1 cellular context compared by ENCODE assay signal in genomic region chr19:48249502-48250014, GRCh38.
TF ChIP-seq lines count a peak whose summit lies in the region.

No MANE protein-coding gene starts in this region.

TF ChIP-seq in GM12878, 131 proteins besides CTCF, POLR2A, EP300 and RAD21 (continues in another document):
- TF ChIP-seq MEF2A (IDR thresholded peaks at IDR 0.05; ENCODE audit: insufficient read depth, low read depth, low read length) (no peak), GATAD2B (conservative IDR thresholded peaks at IDR 0.05; ENCODE audit: low read depth) (peak; percentile 60), STAT1 (conservative IDR thresholded peaks at IDR 0.05) (no peak), ZSCAN29 (IDR thresholded peaks at IDR 0.05) (no peak), EED (IDR thresholded peaks at IDR 0.05; ENCODE audit: low read depth) (peak; percentile 89; the same call in 1 of the 2 replicates), FOXM1 (IDR thresholded peaks at IDR 0.05; ENCODE audit: low read depth, low read length) (0 out of 2 replicates have a peak, but pooled peaks have one; percentile 50), SREBF1 (IDR thresholded peaks at IDR 0.05; ENCODE audit: low read length) (no peak), NFXL1 (IDR thresholded peaks at IDR 0.05; ENCODE audit: borderline replicate concordance) (no peak), STAT3 (IDR thresholded peaks at IDR 0.05; ENCODE audit: low read depth, low read length) (no peak), HCFC1 (IDR thresholded peaks at IDR 0.05; ENCODE audit: low read length) (peak; percentile 49), CEBPB (IDR thresholded peaks at IDR 0.05; ENCODE audit: borderline replicate concordance in 1 of 2, low read depth in 2 of 2, low read length in 2 of 2) (no peak), KAT2A (conservative IDR thresholded peaks at IDR 0.05; ENCODE audit: control insufficient read depth, low read depth, low read length) (no peak), TAF1 (IDR thresholded peaks at IDR 0.05; ENCODE audit: borderline replicate concordance, low read depth, low read length) (peak; percentile 88), NFYA (IDR thresholded peaks at IDR 0.05; ENCODE audit: borderline replicate concordance, low read depth, low read length) (no peak), ASH2L (IDR thresholded peaks at IDR 0.05; ENCODE audit: borderline replicate concordance, low read depth) (no peak; the same call in 1 of the 2 replicates), BACH1 (IDR thresholded peaks at IDR 0.05; ENCODE audit: borderline replicate concordance) (0 out of 2 replicates have a peak, but pooled peaks have one; percentile 17), POLR2AphosphoS2 (IDR thresholded peaks at IDR 0.05; ENCODE audit: low read depth, low read length) (no peak), RCOR1 (conservative IDR thresholded peaks at IDR 0.05; ENCODE audit: low read depth, low read length) (no peak), JUND (IDR thresholded peaks at IDR 0.05; ENCODE audit: low read depth, low read length) (no peak), EGR1 (IDR thresholded peaks at IDR 0.05; ENCODE audit: borderline replicate concordance in 1 of 2, low read depth in 2 of 2, low read length in 2 of 2) (peak in 1 of 2 experiments; percentile 77; a peak in 2 of 3 replicates), PAX8 (IDR thresholded peaks at IDR 0.05) (0 out of 2 replicates have a peak, but pooled peaks have one; percentile 85), BRCA1 (IDR thresholded peaks at IDR 0.05; ENCODE audit: low read depth, low read length) (no peak), RELB (IDR thresholded peaks at IDR 0.05; ENCODE audit: low read depth) (peak; percentile 83), WRNIP1 (IDR thresholded peaks at IDR 0.05; ENCODE audit: borderline replicate concordance, low read depth, low read length) (0 out of 2 replicates have a peak, but pooled peaks have one; percentile 68), SMAD5 (IDR thresholded peaks at IDR 0.05; ENCODE audit: low read depth) (peak; percentile 65), FOS (IDR thresholded peaks at IDR 0.05; ENCODE audit: borderline replicate concordance, extremely low read depth, insufficient read length) (no peak), NR2F1 (conservative IDR thresholded peaks at IDR 0.05) (no peak), MTA2 (IDR thresholded peaks at IDR 0.05; ENCODE audit: low read depth) (no peak), ZNF274 (IDR thresholded peaks at IDR 0.05; ENCODE audit: insufficient read depth, insufficient read length) (no peak), KLF5 (IDR thresholded peaks at IDR 0.05; ENCODE audit: partially characterized antibody) (no peak), LARP7 (IDR thresholded peaks at IDR 0.05) (peak; percentile 36; the same call in 1 of the 2 replicates), MLLT1 (IDR thresholded peaks at IDR 0.05) (peak; percentile 61; the same call in 1 of the 2 replicates), ZBTB40 (IDR thresholded peaks at IDR 0.05; ENCODE audit: borderline replicate concordance) (peak; percentile 94), CBFB (IDR thresholded peaks at IDR 0.05; ENCODE audit: low read depth) (peak; percentile 47), PAX5 (IDR thresholded peaks at IDR 0.05; ENCODE audit: borderline replicate concordance, low read depth, low read length) (no peak)
- TF ChIP-seq, protein P1, sequence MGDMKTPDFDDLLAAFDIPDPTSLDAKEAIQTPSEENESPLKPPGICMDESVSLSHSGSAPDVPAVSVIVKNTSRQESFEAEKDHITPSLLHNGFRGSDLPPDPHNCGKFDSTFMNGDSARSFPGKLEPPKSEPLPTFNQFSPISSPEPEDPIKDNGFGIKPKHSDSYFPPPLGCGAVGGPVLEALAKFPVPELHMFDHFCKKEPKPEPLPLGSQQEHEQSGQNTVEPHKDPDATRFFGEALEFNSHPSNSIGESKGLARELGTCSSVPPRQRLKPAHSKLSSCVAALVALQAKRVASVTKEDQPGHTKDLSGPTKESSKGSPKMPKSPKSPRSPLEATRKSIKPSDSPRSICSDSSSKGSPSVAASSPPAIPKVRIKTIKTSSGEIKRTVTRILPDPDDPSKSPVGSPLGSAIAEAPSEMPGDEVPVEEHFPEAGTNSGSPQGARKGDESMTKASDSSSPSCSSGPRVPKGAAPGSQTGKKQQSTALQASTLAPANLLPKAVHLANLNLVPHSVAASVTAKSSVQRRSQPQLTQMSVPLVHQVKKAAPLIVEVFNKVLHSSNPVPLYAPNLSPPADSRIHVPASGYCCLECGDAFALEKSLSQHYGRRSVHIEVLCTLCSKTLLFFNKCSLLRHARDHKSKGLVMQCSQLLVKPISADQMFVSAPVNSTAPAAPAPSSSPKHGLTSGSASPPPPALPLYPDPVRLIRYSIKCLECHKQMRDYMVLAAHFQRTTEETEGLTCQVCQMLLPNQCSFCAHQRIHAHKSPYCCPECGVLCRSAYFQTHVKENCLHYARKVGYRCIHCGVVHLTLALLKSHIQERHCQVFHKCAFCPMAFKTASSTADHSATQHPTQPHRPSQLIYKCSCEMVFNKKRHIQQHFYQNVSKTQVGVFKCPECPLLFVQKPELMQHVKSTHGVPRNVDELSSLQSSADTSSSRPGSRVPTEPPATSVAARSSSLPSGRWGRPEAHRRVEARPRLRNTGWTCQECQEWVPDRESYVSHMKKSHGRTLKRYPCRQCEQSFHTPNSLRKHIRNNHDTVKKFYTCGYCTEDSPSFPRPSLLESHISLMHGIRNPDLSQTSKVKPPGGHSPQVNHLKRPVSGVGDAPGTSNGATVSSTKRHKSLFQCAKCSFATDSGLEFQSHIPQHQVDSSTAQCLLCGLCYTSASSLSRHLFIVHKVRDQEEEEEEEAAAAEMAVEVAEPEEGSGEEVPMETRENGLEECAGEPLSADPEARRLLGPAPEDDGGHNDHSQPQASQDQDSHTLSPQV (IDR thresholded peaks at IDR 0.05), result no peak
- TF ChIP-seq, protein P2, sequence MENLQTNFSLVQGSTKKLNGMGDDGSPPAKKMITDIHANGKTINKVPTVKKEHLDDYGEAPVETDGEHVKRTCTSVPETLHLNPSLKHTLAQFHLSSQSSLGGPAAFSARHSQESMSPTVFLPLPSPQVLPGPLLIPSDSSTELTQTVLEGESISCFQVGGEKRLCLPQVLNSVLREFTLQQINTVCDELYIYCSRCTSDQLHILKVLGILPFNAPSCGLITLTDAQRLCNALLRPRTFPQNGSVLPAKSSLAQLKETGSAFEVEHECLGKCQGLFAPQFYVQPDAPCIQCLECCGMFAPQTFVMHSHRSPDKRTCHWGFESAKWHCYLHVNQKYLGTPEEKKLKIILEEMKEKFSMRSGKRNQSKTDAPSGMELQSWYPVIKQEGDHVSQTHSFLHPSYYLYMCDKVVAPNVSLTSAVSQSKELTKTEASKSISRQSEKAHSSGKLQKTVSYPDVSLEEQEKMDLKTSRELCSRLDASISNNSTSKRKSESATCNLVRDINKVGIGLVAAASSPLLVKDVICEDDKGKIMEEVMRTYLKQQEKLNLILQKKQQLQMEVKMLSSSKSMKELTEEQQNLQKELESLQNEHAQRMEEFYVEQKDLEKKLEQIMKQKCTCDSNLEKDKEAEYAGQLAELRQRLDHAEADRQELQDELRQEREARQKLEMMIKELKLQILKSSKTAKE (IDR thresholded peaks at IDR 0.05; ENCODE audit: low read depth, poor library complexity, severe bottlenecking), result peak; percentile 49
- TF ChIP-seq, protein P3, sequence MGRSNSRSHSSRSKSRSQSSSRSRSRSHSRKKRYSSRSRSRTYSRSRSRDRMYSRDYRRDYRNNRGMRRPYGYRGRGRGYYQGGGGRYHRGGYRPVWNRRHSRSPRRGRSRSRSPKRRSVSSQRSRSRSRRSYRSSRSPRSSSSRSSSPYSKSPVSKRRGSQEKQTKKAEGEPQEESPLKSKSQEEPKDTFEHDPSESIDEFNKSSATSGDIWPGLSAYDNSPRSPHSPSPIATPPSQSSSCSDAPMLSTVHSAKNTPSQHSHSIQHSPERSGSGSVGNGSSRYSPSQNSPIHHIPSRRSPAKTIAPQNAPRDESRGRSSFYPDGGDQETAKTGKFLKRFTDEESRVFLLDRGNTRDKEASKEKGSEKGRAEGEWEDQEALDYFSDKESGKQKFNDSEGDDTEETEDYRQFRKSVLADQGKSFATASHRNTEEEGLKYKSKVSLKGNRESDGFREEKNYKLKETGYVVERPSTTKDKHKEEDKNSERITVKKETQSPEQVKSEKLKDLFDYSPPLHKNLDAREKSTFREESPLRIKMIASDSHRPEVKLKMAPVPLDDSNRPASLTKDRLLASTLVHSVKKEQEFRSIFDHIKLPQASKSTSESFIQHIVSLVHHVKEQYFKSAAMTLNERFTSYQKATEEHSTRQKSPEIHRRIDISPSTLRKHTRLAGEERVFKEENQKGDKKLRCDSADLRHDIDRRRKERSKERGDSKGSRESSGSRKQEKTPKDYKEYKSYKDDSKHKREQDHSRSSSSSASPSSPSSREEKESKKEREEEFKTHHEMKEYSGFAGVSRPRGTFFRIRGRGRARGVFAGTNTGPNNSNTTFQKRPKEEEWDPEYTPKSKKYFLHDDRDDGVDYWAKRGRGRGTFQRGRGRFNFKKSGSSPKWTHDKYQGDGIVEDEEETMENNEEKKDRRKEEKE (IDR thresholded peaks at IDR 0.05), result no peak
- TF ChIP-seq, protein P4, sequence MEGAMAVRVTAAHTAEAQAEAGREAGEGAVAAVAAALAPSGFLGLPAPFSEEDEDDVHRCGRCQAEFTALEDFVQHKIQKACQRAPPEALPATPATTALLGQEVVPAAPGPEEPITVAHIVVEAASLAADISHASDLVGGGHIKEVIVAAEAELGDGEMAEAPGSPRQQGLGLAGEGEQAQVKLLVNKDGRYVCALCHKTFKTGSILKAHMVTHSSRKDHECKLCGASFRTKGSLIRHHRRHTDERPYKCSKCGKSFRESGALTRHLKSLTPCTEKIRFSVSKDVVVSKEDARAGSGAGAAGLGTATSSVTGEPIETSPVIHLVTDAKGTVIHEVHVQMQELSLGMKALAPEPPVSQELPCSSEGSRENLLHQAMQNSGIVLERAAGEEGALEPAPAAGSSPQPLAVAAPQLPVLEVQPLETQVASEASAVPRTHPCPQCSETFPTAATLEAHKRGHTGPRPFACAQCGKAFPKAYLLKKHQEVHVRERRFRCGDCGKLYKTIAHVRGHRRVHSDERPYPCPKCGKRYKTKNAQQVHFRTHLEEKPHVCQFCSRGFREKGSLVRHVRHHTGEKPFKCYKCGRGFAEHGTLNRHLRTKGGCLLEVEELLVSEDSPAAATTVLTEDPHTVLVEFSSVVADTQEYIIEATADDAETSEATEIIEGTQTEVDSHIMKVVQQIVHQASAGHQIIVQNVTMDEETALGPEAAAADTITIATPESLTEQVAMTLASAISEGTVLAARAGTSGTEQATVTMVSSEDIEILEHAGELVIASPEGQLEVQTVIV (IDR thresholded peaks at IDR 0.05; ENCODE audit: borderline replicate concordance, partially characterized antibody), result no peak
